28 cellular contexts compared by ENCODE assay signal in genomic region chr2:141599721-141600120, GRCh38.
"Had no signal": no experiment of that assay in that cellular context is flagged by ENCODE, and none has a peak within 500 bp of the region (broad histone marks: within the 10 kb centered on the region; RNA-seq: fewer than 3 reads in every experiment).

No MANE protein-coding gene starts in this region.

- DNase-seq: colonic mucosa; cortex of kidney; effector CD8-positive, alpha-beta T cell; effector memory CD8-positive, alpha-beta T cell; endodermal cell; erythroblast; esophagus squamous epithelium; foreskin fibroblast; foreskin melanocyte; gastrocnemius medialis; glutamatergic neuron; head of caudate nucleus; hypothalamus; immature natural killer cell; islet precursor cell; kidney; kidney glomerular epithelial cell; left lung; lower lobe of right lung; mesenchymal stem cell; mucosa of descending colon; naive B cell; naive thymus-derived CD8-positive, alpha-beta T cell had no signal

- H3K4me1 Mint-ChIP-seq: endodermal cell; immature natural killer cell; mesothelial cell of epicardium; naive B cell; naive thymus-derived CD8-positive, alpha-beta T cell had no signal

- H2AFZ ChIP-seq: hepatocyte had no signal

- H3K9me3 Mint-ChIP-seq: endodermal cell, mesothelial cell of epicardium had no signal

- H3K4me3 Mint-ChIP-seq: dendritic cell treated with granulocyte-macrophage colony-stimulating factor and Interleukin-4, amounts not matched to agents 40 ng/mL and 50 ng/mL, for 4 days; effector memory CD8-positive, alpha-beta T cell; endodermal cell; immature natural killer cell; mesothelial cell of epicardium; naive B cell; naive thymus-derived CD8-positive, alpha-beta T cell had no signal

- H3K9me3 ChIP-seq: colonic mucosa, esophagus squamous epithelium, gastrocnemius medialis, left lung, lower lobe of right lung, mucosa of descending colon had no signal

- H3K27me3 Mint-ChIP-seq: dendritic cell treated with granulocyte-macrophage colony-stimulating factor and Interleukin-4, amounts not matched to agents 40 ng/mL and 50 ng/mL, for 4 days; effector memory CD8-positive, alpha-beta T cell; naive B cell; naive thymus-derived CD8-positive, alpha-beta T cell had no signal

- ATAC-seq: effector memory CD8-positive, alpha-beta T cell; esophagus mucosa; gastrocnemius medialis; left lung; lower lobe of right lung; mucosa of descending colon; naive thymus-derived CD8-positive, alpha-beta T cell had no signal

- H3K4me3 ChIP-seq: colonic mucosa, esophagus squamous epithelium, gastrocnemius medialis, hepatocyte, left lung, lower lobe of right lung, mucosa of descending colon had no signal

- H3K36me3 Mint-ChIP-seq: immature natural killer cell; mesothelial cell of epicardium; naive B cell; naive thymus-derived CD8-positive, alpha-beta T cell had no signal

- H3K27me3 ChIP-seq: colonic mucosa, esophagus squamous epithelium, gastrocnemius medialis, hepatocyte, left lung had no signal

- H3K4me2 ChIP-seq: hepatocyte had no signal

- H3K4me1 ChIP-seq: colonic mucosa, esophagus squamous epithelium, gastrocnemius medialis, left lung, lower lobe of right lung had no signal

- H3K27ac Mint-ChIP-seq: dendritic cell treated with granulocyte-macrophage colony-stimulating factor and Interleukin-4, amounts not matched to agents 40 ng/mL and 50 ng/mL, for 4 days; effector memory CD8-positive, alpha-beta T cell; endodermal cell; immature natural killer cell; mesothelial cell of epicardium; naive B cell; naive thymus-derived CD8-positive, alpha-beta T cell had no signal

- H3K79me2 ChIP-seq: hepatocyte had no signal

- H3K27ac ChIP-seq: colonic mucosa, epithelial cell of prostate, esophagus squamous epithelium, gastrocnemius medialis, hepatocyte, left lung, lower lobe of right lung had no signal

- H3K36me3 ChIP-seq: colonic mucosa, esophagus squamous epithelium, gastrocnemius medialis, left lung, lower lobe of right lung had no signal
